15 cellular contexts compared by ENCODE assay signal in the genomic region with DNA sequence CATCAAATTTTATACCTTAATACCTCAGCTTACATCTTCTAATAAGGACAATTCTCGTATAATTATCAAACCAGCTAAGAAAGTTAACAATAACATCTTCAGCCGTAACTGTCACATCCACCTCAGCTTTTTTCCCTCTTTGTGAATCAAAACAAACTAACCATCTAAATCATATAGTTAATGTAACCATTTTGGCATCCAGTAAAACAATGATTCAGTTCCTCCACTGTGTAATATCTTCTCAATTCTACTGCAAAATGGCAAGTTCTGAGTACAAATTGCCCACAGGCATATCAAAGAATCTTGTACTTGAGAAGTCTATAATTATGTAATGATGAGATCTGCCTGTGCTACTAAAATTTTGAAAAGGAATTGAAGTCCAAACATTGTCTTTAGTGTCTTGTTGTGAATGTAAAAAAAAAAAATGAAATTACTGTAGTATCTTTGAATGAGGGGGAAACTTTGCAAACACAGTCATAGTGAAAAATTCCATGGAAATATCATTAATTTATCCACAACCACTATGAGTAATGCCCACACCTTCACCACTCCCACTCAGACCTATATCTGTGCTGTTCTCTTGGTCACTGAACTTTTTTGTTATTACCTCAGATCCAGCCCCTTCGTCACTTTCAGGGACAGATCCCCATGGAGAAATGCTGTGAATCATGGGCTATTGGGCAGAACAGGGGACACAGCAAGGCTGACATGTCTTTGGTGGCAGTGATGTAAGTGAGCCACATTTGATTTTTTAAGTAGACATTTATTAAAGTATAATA.
"Had no signal": no experiment of that assay in that cellular context is flagged by ENCODE, and none has a peak within 500 bp of the region (broad histone marks: within the 10 kb centered on the region; RNA-seq: fewer than 3 reads in every experiment).

No MANE protein-coding gene starts in this region.

- H3K4me1 ChIP-seq: body of pancreas, left ventricle myocardium inferior, sigmoid colon, testis, upper lobe of right lung had no signal

- H3K27me3 ChIP-seq: body of pancreas, ovary, sigmoid colon, testis, upper lobe of right lung had no signal

- ATAC-seq: body of pancreas, esophagus mucosa, upper lobe of right lung had no signal

- H3K9me3 Mint-ChIP-seq: activated naive CD4-positive, alpha-beta T cell treated with anti-CD3 and anti-CD28 coated beads for 36 hours; dendritic cell treated with granulocyte-macrophage colony-stimulating factor and Interleukin-4, amounts not matched to agents 40 ng/mL and 50 ng/mL, for 4 days had no signal

- H3K27ac Mint-ChIP-seq: activated naive CD4-positive, alpha-beta T cell treated with anti-CD3 and anti-CD28 coated beads for 36 hours; dendritic cell treated with granulocyte-macrophage colony-stimulating factor and Interleukin-4, amounts not matched to agents 40 ng/mL and 50 ng/mL, for 4 days; stimulated activated naive CD8-positive, alpha-beta T cell treated with anti-CD3 and anti-CD28 coated beads, Interleukin-15, Interleukin-2, amounts not matched to agents 100 ng/mL and 50 ng/mL, for 24 hours had no signal

- H3K27ac ChIP-seq: body of pancreas, left ventricle myocardium inferior, ovary, sigmoid colon, testis, upper lobe of right lung had no signal

- H3K36me3 ChIP-seq: left ventricle myocardium inferior, ovary, sigmoid colon, upper lobe of right lung had no signal

- H3K4me3 Mint-ChIP-seq: activated naive CD4-positive, alpha-beta T cell treated with anti-CD3 and anti-CD28 coated beads for 36 hours; dendritic cell treated with granulocyte-macrophage colony-stimulating factor and Interleukin-4, amounts not matched to agents 40 ng/mL and 50 ng/mL, for 4 days; stimulated activated naive CD8-positive, alpha-beta T cell treated with anti-CD3 and anti-CD28 coated beads, Interleukin-15, Interleukin-2, amounts not matched to agents 100 ng/mL and 50 ng/mL, for 24 hours had no signal

- H3K27me3 Mint-ChIP-seq: stimulated activated naive CD8-positive, alpha-beta T cell treated with anti-CD3 and anti-CD28 coated beads, Interleukin-15, Interleukin-2, amounts not matched to agents 100 ng/mL and 50 ng/mL, for 24 hours had no signal

- DNase-seq: activated naive CD4-positive, alpha-beta T cell treated with anti-CD3 and anti-CD28 coated beads for 36 hours; amniotic stem cell; body of pancreas; foreskin melanocyte; head of caudate nucleus; kidney; left ventricle myocardium inferior; ovary; sigmoid colon; T-helper 9 cell; testis; upper lobe of right lung had no signal

- H3K9me3 ChIP-seq: body of pancreas, ovary, sigmoid colon, testis, upper lobe of right lung had no signal

- H3K4me3 ChIP-seq: body of pancreas, left ventricle myocardium inferior, ovary, sigmoid colon, testis, upper lobe of right lung had no signal
